ENCODE assay signal across 22 cellular contexts in the genomic region with DNA sequence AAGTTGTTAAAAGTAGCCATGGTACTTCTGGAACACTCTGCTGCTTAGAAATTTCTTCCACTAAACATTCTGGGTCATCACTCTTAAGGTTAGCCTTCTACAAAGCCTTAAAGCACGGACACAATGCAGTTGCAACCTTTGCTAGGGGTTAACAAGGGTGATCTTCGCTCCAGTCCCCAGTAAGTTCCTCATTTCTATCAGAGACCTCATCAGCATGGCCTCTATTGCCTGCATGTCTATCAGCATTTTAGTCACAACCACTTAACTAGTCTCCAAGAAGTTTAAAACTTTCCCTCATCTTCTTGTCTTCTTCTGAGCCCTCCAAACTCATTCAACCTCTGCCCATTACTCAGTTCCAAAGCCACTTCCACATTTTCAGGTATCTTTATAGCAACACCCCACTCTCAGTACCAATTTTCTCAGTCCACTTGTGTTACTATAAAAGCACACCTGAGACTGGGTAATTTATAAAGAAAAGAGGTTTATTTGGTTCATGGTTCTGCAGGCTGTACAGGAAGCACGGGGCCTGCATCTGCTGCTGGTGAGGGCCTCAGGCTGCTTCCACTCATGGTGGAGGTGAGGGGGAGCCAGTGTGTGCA. TPM values are rescaled to one million over a fixed set of nuclear protein-coding genes. Genes with fewer than 3 reads are reported as not detected.
DNase-seq lines count a peak whose midpoint lies in the region; ATAC-seq and TF ChIP-seq lines count a peak whose summit lies in the region.
"Had no signal": no experiment of that assay in that cellular context is flagged by ENCODE, and none has a peak within 500 bp of the region (broad histone marks: within the 10 kb centered on the region; RNA-seq: fewer than 3 reads in every experiment).

No MANE protein-coding gene starts in this region.

- 83% methylated on average over 3 of the region's 3 CpGs for WGBS in hepatocyte (ENCODE audit: low lambda C conversion rate, missing lambda C conversion rate)
- 2% methylated on average over 3 of the region's 3 CpGs for WGBS in SK-N-SH (ENCODE audit: low lambda C conversion rate)
- WGBS in body of pancreas, 2 donors, result 59 to 68% methylated on average over 3 of the region's 3 CpGs

- H3K36me3 Mint-ChIP-seq in Caco-2 (ENCODE audit: insufficient read depth, unreplicated experiment), result no peaks in the 10 kb centered on the region

- ATAC-seq in body of pancreas, result no peak

- DNase-seq in Caco-2 (peak in 1 of 2 experiments; percentile 13), MV-4-11 (lab: John Stamatoyannopoulos, UW) (peak; percentile 55), SKM-1 treated with dmso at 0.1 percent for 144 hours (lab: John Stamatoyannopoulos, UW; ENCODE audit: unreplicated experiment) (peak; percentile 43), hepatocyte (ENCODE audit: low spot score) (no peak), SK-N-SH (no peak), body of pancreas (no peak), AG08395 (ENCODE audit: low spot score) (no peak), NCI-H2029 (lab: John Stamatoyannopoulos, UW) (no peak)
- DNase-seq: C1 segment of cervical spinal cord, DMS79 treated with DMSO at 0.1 percent for 48 hours, Kasumi-1, MG63, NCI-H1417, NCI-H187 treated with DMSO at 0.1 percent for 48 hours, NCI-H345, NCI-H524 treated with DMSO at 0.1 percent for 48 hours, Peyer's patch had no signal

- no peak overlapping the region for H3K4me3 ChIP-seq in Caco-2 (ENCODE audit: low read depth, low read length)
- no peak overlapping the region for H3K4me3 ChIP-seq in hepatocyte
- H3K4me3 ChIP-seq in SK-N-SH (ENCODE audit: low read depth in 2 of 2, low read length in 1 of 2), result no peak overlapping the region
- H3K4me3 ChIP-seq in body of pancreas, result no peak overlapping the region
- H3K4me3 ChIP-seq: MG63, Peyer's patch had no signal

- no peaks in the 10 kb centered on the region for H3K9me2 ChIP-seq in hepatocyte (replicated peaks; ENCODE audit: insufficient read depth)
- H3K9me2 ChIP-seq in SK-N-SH, result no peaks in the 10 kb centered on the region

- no peak for TF ChIP-seq EP300 in SK-N-SH (IDR thresholded peaks at IDR 0.05; ENCODE audit: borderline replicate concordance in 1 of 2, low read depth in 1 of 2, low read length in 1 of 2)

- H3K36me3 ChIP-seq in Caco-2 (ENCODE audit: control insufficient read depth, insufficient read depth, low read length) (no peaks in the 10 kb centered on the region), hepatocyte (replicated peaks; ENCODE audit: insufficient read depth, low read depth) (no peaks in the 10 kb centered on the region), SK-N-SH (replicated peaks in 1 of 2; ENCODE audit: control insufficient read depth in 1 of 2, insufficient read depth in 2 of 2, low read length in 1 of 2) (no peaks in the 10 kb centered on the region), body of pancreas (replicated peaks in 1 of 2; ENCODE audit: insufficient read depth in 1 of 2, low read depth in 2 of 2) (no peaks in the 10 kb centered on the region)
- H3K36me3 ChIP-seq: MG63, Peyer's patch had no signal

- peaks cover 8% of the 10 kb centered on the region for H3K4me1 Mint-ChIP-seq in Caco-2 (ENCODE audit: low read depth, unreplicated experiment)

- TF ChIP-seq CTCF in Caco-2 (IDR thresholded peaks at IDR 0.05; ENCODE audit: insufficient read depth in 1 of 2, low read depth in 1 of 2, low read length in 1 of 2, severe bottlenecking in 1 of 2, unreplicated experiment in 1 of 2) (no peak), hepatocyte (IDR thresholded peaks at IDR 0.05; ENCODE audit: poor library complexity) (no peak), SK-N-SH (IDR thresholded peaks at IDR 0.05) (no peak), body of pancreas (IDR thresholded peaks at IDR 0.05) (no peak)

- H3K27ac ChIP-seq in hepatocyte (peak overlapping the region; percentile 57), SK-N-SH (ENCODE audit: low read depth in 2 of 2, low read length in 1 of 2) (no peak overlapping the region), body of pancreas (no peak overlapping the region)
- H3K27ac ChIP-seq: HL-60, Peyer's patch had no signal

- H4K20me1 ChIP-seq in hepatocyte (ENCODE audit: insufficient read depth, poor library complexity, severe bottlenecking) (no peaks in the 10 kb centered on the region), SK-N-SH (ENCODE audit: insufficient read depth) (no peaks in the 10 kb centered on the region)

- TF ChIP-seq POLR2A in body of pancreas (IDR thresholded peaks at IDR 0.05), result no peak

- intact Hi-C loops in Caco-2 (cut with micrococcal nuclease; ENCODE audit: unreplicated experiment) (no loop called here), body of pancreas (cut with DNase I) (no loop called here)

- H2AFZ ChIP-seq in hepatocyte, result no peak overlapping the region
- H2AFZ ChIP-seq in SK-N-SH (ENCODE audit: low read depth), result no peak overlapping the region

- no peaks in the 10 kb centered on the region for H3K27me3 Mint-ChIP-seq in Caco-2 (ENCODE audit: insufficient read depth, unreplicated experiment)

- H3K4me3 Mint-ChIP-seq in Caco-2 (ENCODE audit: unreplicated experiment), result no peak overlapping the region

- peaks cover 32% of the 10 kb centered on the region for H3K4me1 ChIP-seq in Caco-2
- H3K4me1 ChIP-seq in hepatocyte (ENCODE audit: insufficient read depth), result peaks cover 15% of the 10 kb centered on the region
- H3K4me1 ChIP-seq in SK-N-SH (ENCODE audit: control insufficient read depth in 1 of 2, insufficient read depth in 2 of 2, low read depth in 1 of 2, low read length in 1 of 2), result no peaks in the 10 kb centered on the region
- no peaks in the 10 kb centered on the region for H3K4me1 ChIP-seq in body of pancreas
- H3K4me1 ChIP-seq: Peyer's patch had no signal

- BruUV-seq in Caco-2 (replicated peaks; lab: Mats Ljungman, UMichigan), result no TSS peak

- peaks cover 22% of the 10 kb centered on the region for H3K9me3 Mint-ChIP-seq in Caco-2 (ENCODE audit: unreplicated experiment)

- no peak overlapping the region for H3K9ac ChIP-seq in SK-N-SH

- H3K79me2 ChIP-seq in hepatocyte, result no peaks in the 10 kb centered on the region
- H3K79me2 ChIP-seq in SK-N-SH (ENCODE audit: insufficient read depth), result no peaks in the 10 kb centered on the region

- CTCF ChIA-PET in Caco-2 (lab: Charles Lee) (no interaction called here), SK-N-SH (lab: Yijun Ruan, JAX) (interaction anchor here (0.7 to 1.0 kb wide), 2 partner anchors 11 to 311 kb away, joined by 3 read pairs; no protein-coding TSS in a partner anchor)

- peak overlapping the region; percentile 45 for H3K27ac Mint-ChIP-seq in Caco-2 (ENCODE audit: unreplicated experiment)

- no peaks in the 10 kb centered on the region for H3K27me3 ChIP-seq in Caco-2 (replicated peaks; ENCODE audit: control insufficient read depth, insufficient read depth, low read length)
- no peaks in the 10 kb centered on the region for H3K27me3 ChIP-seq in hepatocyte
- no peaks in the 10 kb centered on the region for H3K27me3 ChIP-seq in SK-N-SH (ENCODE audit: insufficient read depth)
- no peaks in the 10 kb centered on the region for H3K27me3 ChIP-seq in body of pancreas
- H3K27me3 ChIP-seq: Peyer's patch had no signal

- POLR2A ChIA-PET in Caco-2 (lab: Charles Lee), result no interaction called here
- POLR2A ChIA-PET in SK-N-SH (lab: Yijun Ruan, JAX), result no interaction called here

- TF ChIP-seq RAD21 in SK-N-SH (IDR thresholded peaks at IDR 0.05; ENCODE audit: low read length), result no peak

- no peaks in the 10 kb centered on the region for H3F3A ChIP-seq in SK-N-SH (replicated peaks; ENCODE audit: insufficient read depth)

- H3K4me2 ChIP-seq in hepatocyte (no peak overlapping the region), SK-N-SH (no peak overlapping the region)

- H3K9me3 ChIP-seq in Caco-2, result peaks cover 15% of the 10 kb centered on the region
- H3K9me3 ChIP-seq in hepatocyte (ENCODE audit: low read depth), result no peaks in the 10 kb centered on the region
- no peaks in the 10 kb centered on the region for H3K9me3 ChIP-seq in SK-N-SH
- H3K9me3 ChIP-seq in body of pancreas, result no peaks in the 10 kb centered on the region

TF ChIP-seq in SK-N-SH, 30 proteins besides CTCF, POLR2A, EP300 and RAD21 (continues in another document):
- no peak for TF ChIP-seq RXRA (IDR thresholded peaks at IDR 0.05; ENCODE audit: borderline replicate concordance, low read depth)
- no peak for TF ChIP-seq TEAD4 (IDR thresholded peaks at IDR 0.05; ENCODE audit: borderline replicate concordance, insufficient read depth)
- TF ChIP-seq GATA2 (CRISPR knock-in tag; IDR thresholded peaks at IDR 0.05), result no peak

RNA-seq across cellular contexts. Expression of a gene that starts 48.7 kb away (rescaled TPM):
- total RNA-seq in Caco-2 (2022), result not detected in 2 replicates
- 0.92 and 2.6 TPM in 2 replicates for total RNA-seq in hepatocyte
- polyA plus RNA-seq in hepatocyte, result 5.6 and 15.3 TPM in 2 replicates
- polyA plus RNA-seq in SK-N-SH (2012; rRNA removed), result not detected in 2 replicates
- polyA plus RNA-seq in SK-N-SH (2012; cell fraction: cytosol; rRNA removed), result not detected in 2 replicates
- not detected in 2 replicates for polyA plus RNA-seq in SK-N-SH (2012; cell fraction: nucleus; rRNA removed)
- total RNA-seq in body of pancreas, result under 1 TPM in 1 of 2 donors, not detected in 1; 0.66 TPM
- total RNA-seq: A673; H1; HT1080; T-helper 1 cell treated with Interleukin-12 subunit alpha and Interleukin-12 subunit beta and Interleukin-4 antibody, amounts not matched to agents 30 ng/mL and 1 ng/mL, for 36 hours had no signal

RNA-seq across cellular contexts. Expression of a gene that starts 50.1 kb away (rescaled TPM):
- total RNA-seq in Caco-2 (2022), result 26.6 and 32.5 TPM in 2 replicates
- total RNA-seq in hepatocyte, result 3.3 and 5.6 TPM in 2 replicates
- polyA plus RNA-seq in hepatocyte, result 5.8 and 7.9 TPM in 2 replicates
- not detected in 2 replicates for polyA plus RNA-seq in SK-N-SH (2012; rRNA removed)
- polyA plus RNA-seq in SK-N-SH (2012; cell fraction: cytosol; rRNA removed), result not detected in 2 replicates
- polyA plus RNA-seq in SK-N-SH (2012; cell fraction: nucleus; rRNA removed), result not detected in 2 replicates
- 1 to 10 TPM in 1 of 2 donors, not detected in 1; 3.0 TPM for total RNA-seq in body of pancreas
- total RNA-seq: A673; HT1080; T-helper 1 cell treated with Interleukin-12 subunit alpha and Interleukin-12 subunit beta and Interleukin-4 antibody, amounts not matched to agents 30 ng/mL and 1 ng/mL, for 36 hours had no signal

RNA-seq across cellular contexts. Expression of a gene that starts 59.3 kb away (rescaled TPM):
- total RNA-seq in Caco-2 (2022) (not detected in 2 replicates), hepatocyte (not detected in 2 replicates), body of pancreas (over 10,000 TPM in 1 of 2 donors, 1,000 to 10,000 TPM in 1; 1,947 to 16,276 TPM)
- polyA plus RNA-seq in hepatocyte (not detected in 2 replicates), SK-N-SH (2012; rRNA removed) (not detected in 2 replicates)
- polyA plus RNA-seq in SK-N-SH (2012; cell fraction: cytosol; rRNA removed), result not detected in 2 replicates
- polyA plus RNA-seq in SK-N-SH (2012; cell fraction: nucleus; rRNA removed), result not detected in 2 replicates
- total RNA-seq: A673; H1; HT1080; Peyer's patch; T-helper 1 cell treated with Interleukin-12 subunit alpha and Interleukin-12 subunit beta and Interleukin-4 antibody, amounts not matched to agents 30 ng/mL and 1 ng/mL, for 36 hours had no signal
- polyA plus RNA-seq: H1 had no signal

Comparison
In these comparisons a context has a peak if more than half of its experiments do, and no peak if none do; other contexts are left out.
1. DNase-seq: peak in MV-4-11 (single experiment) and SKM-1 treated with dmso at 0.1 percent for 144 hours (single experiment); none in hepatocyte (single experiment), SK-N-SH (single experiment), body of pancreas (0 of 4), AG08395 (single experiment) and NCI-H2029 (single experiment).
2. RNA of a gene that starts 59.3 kb away (total RNA-seq): 1,947 to 16,276 TPM in body of pancreas; not detected in Caco-2 and not detected in hepatocyte; every median in the first group is over 1,000 times any median in the second.